20 cellular contexts compared by ENCODE assay signal in genomic region chr7:139023076-139023475, GRCh38. TPM values are rescaled to one million over a fixed set of nuclear protein-coding genes. Genes with fewer than 3 reads are reported as not detected.
A peak's percentile ranks its signal among the peaks of the same experiment; 100 is the strongest.
DNase-seq lines count a peak whose midpoint lies in the region; ATAC-seq, FAIRE-seq and TF ChIP-seq lines count a peak whose summit lies in the region.
"Had no signal": no experiment of that assay in that cellular context is flagged by ENCODE, and none has a peak within 500 bp of the region (broad histone marks: within the 10 kb centered on the region; RNA-seq: fewer than 3 reads in every experiment).

No MANE protein-coding gene starts in this region.

- H3K56ac ChIP-seq in mesendoderm (ENCODE audit: low read length): no peak overlapping the region

- DNase-seq in COLO829 (ENCODE audit: low spot score): peak; percentile 71
- DNase-seq in SK-MEL-5 (ENCODE audit: low read depth, low spot score): peak; percentile 58
- peak; percentile 35 for DNase-seq in fibroblast of gingiva (ENCODE audit: low read depth)
- DNase-seq in osteocyte (ENCODE audit: extremely low spot score, unreplicated experiment): no peak
- DNase-seq in mesendoderm: no peak
- no peak for DNase-seq in H54 (ENCODE audit: insufficient read length, low spot score)
- DNase-seq in posterior cingulate gyrus: no peak
- DNase-seq: Calu3; CD4-positive, CD25-positive, alpha-beta regulatory T cell; DMS79 treated with DMSO at 0.1 percent for 48 hours; GF-D8; Karpas-422; NCI-H1105 treated with DMSO at 0.1 percent for 48 hours; NCI-H1930; NCI-H2171; NCI-H446 treated with DMSO at 0.1 percent for 48 hours; NCI-H748 treated with DMSO at 0.1 percent for 48 hours; PC-3 had no signal

- no peak overlapping the region for H3K4me2 ChIP-seq in mesendoderm (ENCODE audit: low read length)
- H3K4me2 ChIP-seq: A549 had no signal

- H3K9ac ChIP-seq in mesendoderm (ENCODE audit: low read length): no peak overlapping the region

- H3K36me3 Mint-ChIP-seq in osteocyte (ENCODE audit: unreplicated experiment): no peaks in the 10 kb centered on the region
- H3K36me3 Mint-ChIP-seq: CD4-positive, CD25-positive, alpha-beta regulatory T cell had no signal

- no CpG with 5 or more reads among the region's 5 CpGs for WGBS in mesendoderm (ENCODE audit: extremely low coverage, insufficient coverage, low lambda C conversion rate)

- no peaks in the 10 kb centered on the region for H3K79me2 ChIP-seq in mesendoderm (ENCODE audit: control insufficient read depth, insufficient read depth, low read length)

- in situ Hi-C loops in SK-MEL-5 (cut with HindIII; ENCODE audit: low pct_unique_long_range_greater_than_20kb, low sequenced_read_pairs): no loop called here

- H3K9me3 Mint-ChIP-seq in osteocyte (ENCODE audit: unreplicated experiment): no peaks in the 10 kb centered on the region
- H3K9me3 Mint-ChIP-seq: CD4-positive, CD25-positive, alpha-beta regulatory T cell had no signal

- no peak overlapping the region for H4K8ac ChIP-seq in mesendoderm (ENCODE audit: low read depth, low read length)

- H3K27ac Mint-ChIP-seq in osteocyte (ENCODE audit: unreplicated experiment): peak overlapping the region; percentile 76

- H3K4me3 ChIP-seq in mesendoderm (ENCODE audit: low read length): no peak overlapping the region
- H3K4me3 ChIP-seq: A549 had no signal

- H4K5ac ChIP-seq in mesendoderm (ENCODE audit: low read length): no peak overlapping the region

- no peak overlapping the region for H3K4me3 Mint-ChIP-seq in osteocyte (ENCODE audit: unreplicated experiment)
- H3K4me3 Mint-ChIP-seq: CD4-positive, CD25-positive, alpha-beta regulatory T cell had no signal

- no peak for ATAC-seq in HG03469 (IDR thresholded peaks at IDR 0.05; ENCODE audit: unreplicated experiment)
- ATAC-seq: A549, PC-3 had no signal

- no peaks in the 10 kb centered on the region for H3K4me1 ChIP-seq in mesendoderm (ENCODE audit: control insufficient read depth, low read depth, low read length)

- no peak overlapping the region for H2AK5ac ChIP-seq in mesendoderm (ENCODE audit: low read length)

- intact Hi-C loops in posterior cingulate gyrus (cut with DNase I): no loop called here

- peaks cover 5% of the 10 kb centered on the region for H3K36me3 ChIP-seq in mesendoderm (ENCODE audit: control insufficient read depth, insufficient read depth, low read length)

- no peak for TF ChIP-seq CTCF in osteocyte (IDR thresholded peaks at IDR 0.05)

- no peak overlapping the region for H2BK15ac ChIP-seq in mesendoderm (replicated peaks; ENCODE audit: low read depth)

- no peak overlapping the region for H3K23ac ChIP-seq in mesendoderm (ENCODE audit: low read length)

- no peak overlapping the region for H2BK5ac ChIP-seq in mesendoderm (ENCODE audit: low read length)

- no peak for TF ChIP-seq POLR2A in H54 (IDR thresholded peaks at IDR 0.05; ENCODE audit: low read depth, low read length)

- H3K18ac ChIP-seq in mesendoderm (ENCODE audit: low read length): no peak overlapping the region

- no peak overlapping the region for H3K27ac ChIP-seq in mesendoderm (ENCODE audit: low read depth, low read length)

- H3K4ac ChIP-seq in mesendoderm (ENCODE audit: low read depth, low read length): no peak overlapping the region

- peaks cover 37% of the 10 kb centered on the region for H3K4me1 Mint-ChIP-seq in osteocyte (ENCODE audit: unreplicated experiment)

- H2BK120ac ChIP-seq in mesendoderm (ENCODE audit: low read depth, low read length): no peak overlapping the region

- no peaks in the 10 kb centered on the region for H3K27me3 ChIP-seq in mesendoderm (ENCODE audit: insufficient read depth, low read length, poor library complexity)

- no peaks in the 10 kb centered on the region for H3K27me3 Mint-ChIP-seq in osteocyte (ENCODE audit: unreplicated experiment)
- H3K27me3 Mint-ChIP-seq: CD4-positive, CD25-positive, alpha-beta regulatory T cell had no signal

- H3K79me1 ChIP-seq in mesendoderm (ENCODE audit: low read length): no peaks in the 10 kb centered on the region

- FAIRE-seq in H54 (lab: Jason Lieb, UNC): no peak
- FAIRE-seq: A549 had no signal

RNA-seq across cellular contexts. Expression of gene ZC3HAV1L, which starts 12.8 kb away (rescaled TPM):
- total RNA-seq in SK-MEL-5 (2014; rRNA removed; shearing (Covaris generic)): 16.2 and 16.7 TPM in 2 replicates
- polyA plus RNA-seq in SK-MEL-5 (2015; cell fraction: cytosol; rRNA removed): 35.1 and 49.6 TPM in 2 replicates
- 42.4 and 42.7 TPM in 2 replicates for polyA plus RNA-seq in SK-MEL-5 (2015; cell fraction: nucleus; rRNA removed)
- not detected in 2 replicates for total RNA-seq in osteocyte
- 3.8 TPM for polyA plus RNA-seq in mesendoderm (2013, experiment 1 of 2)
- polyA plus RNA-seq in mesendoderm (2013, experiment 2 of 2): 3.6 TPM

RNA-seq across cellular contexts. Expression of gene KIAA1549, which starts 41.9 kb away (rescaled TPM):
- 2.7 and 3.0 TPM in 2 replicates for total RNA-seq in SK-MEL-5 (2014; rRNA removed; shearing (Covaris generic))
- polyA plus RNA-seq in SK-MEL-5 (2015; cell fraction: cytosol; rRNA removed): 8.8 and 15.0 TPM in 2 replicates
- polyA plus RNA-seq in SK-MEL-5 (2015; cell fraction: nucleus; rRNA removed): 6.8 and 8.1 TPM in 2 replicates
- total RNA-seq in osteocyte: 12.2 and 12.8 TPM in 2 replicates
- polyA plus RNA-seq in mesendoderm (2013, experiment 1 of 2): 6.7 TPM
- 6.5 TPM for polyA plus RNA-seq in mesendoderm (2013, experiment 2 of 2)
- polyA plus RNA-seq: CD4-positive, CD25-positive, alpha-beta regulatory T cell had no signal

Comparison
In these comparisons a context has a peak if more than half of its experiments do, and no peak if none do; other contexts are left out.
1. DNase-seq: peak in COLO829 (single experiment), SK-MEL-5 (single experiment) and fibroblast of gingiva (single experiment); none in osteocyte (single experiment), mesendoderm (single experiment), H54 (single experiment) and posterior cingulate gyrus (0 of 10).
2. RNA of gene ZC3HAV1L, which starts 12.8 kb away (total RNA-seq): 16.2 to 16.7 TPM in SK-MEL-5; not detected in osteocyte; every median in the first group is over 10 times any median in the second.